Comparison of ENCODE assay signal across 21 cellular contexts in genomic region chr1:183164963-183165362, GRCh38. TPM values are rescaled to one million over a fixed set of nuclear protein-coding genes. Genes with fewer than 3 reads are reported as not detected.
DNase-seq lines count a peak whose midpoint lies in the region; ATAC-seq, FAIRE-seq and TF ChIP-seq lines count a peak whose summit lies in the region.
"Had no signal": no experiment of that assay in that cellular context is flagged by ENCODE, and none has a peak within 500 bp of the region (broad histone marks: within the 10 kb centered on the region; RNA-seq: fewer than 3 reads in every experiment).

No MANE protein-coding gene starts in this region.

- H2AFZ ChIP-seq in keratinocyte (ENCODE audit: control insufficient read depth, low read length), result no peak overlapping the region
- H2AFZ ChIP-seq in HepG2 (ENCODE audit: low read length), result no peak overlapping the region

- TF ChIP-seq CTCF in RWPE2 (IDR thresholded peaks at IDR 0.05; ENCODE audit: poor library complexity, severe bottlenecking), result no peak
- TF ChIP-seq CTCF in keratinocyte (optimal IDR thresholded peaks at IDR 0.05 in 1 of 3, IDR thresholded peaks at IDR 0.05 in 1 of 3, conservative IDR thresholded peaks at IDR 0.05 in 1 of 3; ENCODE audit: extremely low read depth in 1 of 3, insufficient read depth in 2 of 3, low read length in 3 of 3), result no peak
- no peak for TF ChIP-seq CTCF in GM10248 (IDR thresholded peaks at IDR 0.05; ENCODE audit: control extremely low read depth, extremely low read depth, low read depth, missing control alignments)
- no peak for TF ChIP-seq CTCF in HFFc6 (IDR thresholded peaks at IDR 0.05)
- no peak for TF ChIP-seq CTCF in HepG2 (CRISPR knock-in tag; IDR thresholded peaks at IDR 0.05)

- no peak overlapping the region for H3K4me3 ChIP-seq in RWPE2 (ENCODE audit: severe bottlenecking)
- H3K4me3 ChIP-seq in keratinocyte (ENCODE audit: control insufficient read depth in 2 of 3, extremely low read depth in 1 of 3, insufficient read depth in 2 of 3, low read depth in 1 of 3, low read length in 3 of 3), result peak overlapping the region in 2 of 3 experiments; percentile 9 to 16
- H3K4me3 ChIP-seq in HepG2 (replicated peaks in 1 of 3; ENCODE audit: insufficient read depth in 1 of 3, low read depth in 2 of 3, low read length in 3 of 3), result no peak overlapping the region
- H3K4me3 ChIP-seq: esophagus squamous epithelium had no signal

- H3K27ac Mint-ChIP-seq in HFFc6, result no peak overlapping the region
- H3K27ac Mint-ChIP-seq: activated naive CD4-positive, alpha-beta T cell treated with anti-CD3 and anti-CD28 coated beads, Interleukin-2, amount 50 U/mL, for 24 hours; CD14-positive monocyte had no signal

- peak overlapping the region; percentile 79 for H3K9ac ChIP-seq in keratinocyte (ENCODE audit: control insufficient read depth, extremely low read depth, insufficient read depth, low read length)
- H3K9ac ChIP-seq in HepG2 (ENCODE audit: insufficient read depth, low read depth, low read length), result no peak overlapping the region

- TF ChIP-seq EP300 in HepG2 (IDR thresholded peaks at IDR 0.05; ENCODE audit: low read depth in 2 of 2, low read length in 2 of 2) (no peak), HepG2 (CRISPR knock-in tag; IDR thresholded peaks at IDR 0.05; ENCODE audit: borderline replicate concordance) (no peak)

- BruUV-seq in HepG2 (replicated peaks; lab: Mats Ljungman, UMichigan), result no TSS peak

- 72% methylated on average over 4 of the region's 4 CpGs for WGBS in HepG2 (ENCODE audit: low lambda C conversion rate)

- dilution Hi-C loops in keratinocyte (cut with MboI; ENCODE audit: extremely low pct_ligation_motif_present, low sequenced_read_pairs), result no loop called here

- H3K4me1 Mint-ChIP-seq in HFFc6 (ENCODE audit: low read depth), result no peaks in the 10 kb centered on the region
- H3K4me1 Mint-ChIP-seq: activated naive CD4-positive, alpha-beta T cell treated with anti-CD3 and anti-CD28 coated beads, Interleukin-2, amount 50 U/mL, for 24 hours; CD14-positive monocyte had no signal

- H3K4me3 Mint-ChIP-seq in HFFc6, result no peak overlapping the region
- H3K4me3 Mint-ChIP-seq: activated naive CD4-positive, alpha-beta T cell treated with anti-CD3 and anti-CD28 coated beads, Interleukin-2, amount 50 U/mL, for 24 hours; CD14-positive monocyte had no signal

- H3K27me3 ChIP-seq in RWPE2 (ENCODE audit: insufficient read depth, poor library complexity, severe bottlenecking), result no peaks in the 10 kb centered on the region
- H3K27me3 ChIP-seq in keratinocyte (ENCODE audit: control insufficient read depth, extremely low read depth, insufficient read depth, low read length), result no peaks in the 10 kb centered on the region
- H3K27me3 ChIP-seq in HepG2 (ENCODE audit: control insufficient read depth in 1 of 2, insufficient read depth in 2 of 2, low read length in 2 of 2), result no peaks in the 10 kb centered on the region

- CTCF ChIA-PET in GM10248 (lab: Yijun Ruan, JAX) (no interaction called here), HepG2 (lab: Yijun Ruan, JAX; ENCODE audit: low intra/inter-chr PET ratio, low total read pairs) (no interaction called here)

- H3K9me3 ChIP-seq in RWPE2 (ENCODE audit: severe bottlenecking) (no peaks in the 10 kb centered on the region), keratinocyte (ENCODE audit: control insufficient read depth, low read depth, low read length) (peaks cover 2% of the 10 kb centered on the region), HepG2 (ENCODE audit: low read length) (no peaks in the 10 kb centered on the region)
- H3K9me3 ChIP-seq: esophagus squamous epithelium had no signal

- TF ChIP-seq RAD21 in HepG2 (CRISPR knock-in tag; IDR thresholded peaks at IDR 0.05), result no peak

- no peaks in the 10 kb centered on the region for H3K36me3 Mint-ChIP-seq in HFFc6 (ENCODE audit: low read depth)
- H3K36me3 Mint-ChIP-seq: activated naive CD4-positive, alpha-beta T cell treated with anti-CD3 and anti-CD28 coated beads, Interleukin-2, amount 50 U/mL, for 24 hours; CD14-positive monocyte had no signal

- in situ Hi-C loops in HepG2 (cut with HindIII; ENCODE audit: extremely low pct_ligation_motif_present, low pct_unique_long_range_greater_than_20kb), result no loop called here

- no peaks in the 10 kb centered on the region for H3K36me3 ChIP-seq in RWPE2 (ENCODE audit: low read depth)
- H3K36me3 ChIP-seq in keratinocyte (ENCODE audit: control insufficient read depth in 2 of 2, extremely low read depth in 1 of 2, insufficient read depth in 2 of 2, low read length in 2 of 2), result no peaks in the 10 kb centered on the region
- no peaks in the 10 kb centered on the region for H3K36me3 ChIP-seq in HepG2 (replicated peaks in 1 of 2; ENCODE audit: control insufficient read depth in 1 of 2, insufficient read depth in 2 of 2, low read length in 2 of 2)
- H3K36me3 ChIP-seq: esophagus squamous epithelium had no signal

- H3K9me3 Mint-ChIP-seq in HFFc6, result no peaks in the 10 kb centered on the region
- H3K9me3 Mint-ChIP-seq: activated naive CD4-positive, alpha-beta T cell treated with anti-CD3 and anti-CD28 coated beads, Interleukin-2, amount 50 U/mL, for 24 hours had no signal

- H3K27ac ChIP-seq in RWPE2 (ENCODE audit: poor library complexity, severe bottlenecking), result peak overlapping the region; percentile 100
- H3K27ac ChIP-seq in keratinocyte (ENCODE audit: control insufficient read depth, insufficient read depth, low read length), result peak overlapping the region; percentile 99
- no peak overlapping the region for H3K27ac ChIP-seq in HepG2 (ENCODE audit: extremely low read length, insufficient read depth, low read length)

- no peaks in the 10 kb centered on the region for H3K27me3 Mint-ChIP-seq in HFFc6 (ENCODE audit: insufficient read depth)
- H3K27me3 Mint-ChIP-seq: activated naive CD4-positive, alpha-beta T cell treated with anti-CD3 and anti-CD28 coated beads, Interleukin-2, amount 50 U/mL, for 24 hours had no signal

- no peaks in the 10 kb centered on the region for H3K9me1 ChIP-seq in keratinocyte (ENCODE audit: control insufficient read depth, extremely low read depth, insufficient read depth, low read length)

- POLR2A ChIA-PET in GM10248 (lab: Yijun Ruan, JAX), result no interaction called here
- POLR2A ChIA-PET in HepG2 (lab: Yijun Ruan, JAX), result no interaction called here

- H3K4me2 ChIP-seq in keratinocyte (ENCODE audit: control insufficient read depth, extremely low read depth, insufficient read depth, low read depth, low read length) (peak overlapping the region; percentile 83), HepG2 (ENCODE audit: low read depth, low read length) (no peak overlapping the region)

- H4K20me1 ChIP-seq in keratinocyte (ENCODE audit: control insufficient read depth, extremely low read depth, insufficient read depth, low read length), result no peaks in the 10 kb centered on the region
- H4K20me1 ChIP-seq in HepG2 (ENCODE audit: insufficient read depth, low read length), result no peaks in the 10 kb centered on the region

- H3K4me1 ChIP-seq in RWPE2 (ENCODE audit: insufficient read depth, poor library complexity, severe bottlenecking), result peaks cover 62% of the 10 kb centered on the region
- H3K4me1 ChIP-seq in keratinocyte (ENCODE audit: control insufficient read depth, extremely low read depth, insufficient read depth, low read length), result peaks cover 57% of the 10 kb centered on the region
- no peaks in the 10 kb centered on the region for H3K4me1 ChIP-seq in HepG2 (ENCODE audit: insufficient read depth, low read length)

- ATAC-seq in RWPE2 (ENCODE audit: low read depth), result peak; percentile 58
- ATAC-seq in HepG2, result no peak

- TF ChIP-seq POLR2A in HepG2 (IDR thresholded peaks at IDR 0.05; ENCODE audit: insufficient read depth in 1 of 2, low read depth in 2 of 2, low read length in 2 of 2), result no peak

- H3K79me2 ChIP-seq in keratinocyte (ENCODE audit: control insufficient read depth, insufficient read depth, low read length), result no peaks in the 10 kb centered on the region
- no peaks in the 10 kb centered on the region for H3K79me2 ChIP-seq in HepG2 (ENCODE audit: insufficient read depth, low read length)

- intact Hi-C loops in HepG2 (cut with micrococcal nuclease; ENCODE audit: unreplicated experiment), result no loop called here

- FAIRE-seq in keratinocyte (lab: Jason Lieb, UNC) (peak; percentile 75), HepG2 (lab: Jason Lieb, UNC) (no peak)
- FAIRE-seq: TTC549 had no signal

- DNase-seq in Daoy (ENCODE audit: low read depth), result peak; percentile 14
- DNase-seq in RWPE2 (ENCODE audit: low spot score), result peak; percentile 85
- no peak for DNase-seq in keratinocyte (ENCODE audit: low read depth, low spot score)
- peak; percentile 92 for DNase-seq in renal cortical epithelial cell (ENCODE audit: low read depth)
- no peak for DNase-seq in SKM-1 (lab: John Stamatoyannopoulos, UW; ENCODE audit: unreplicated experiment)
- DNase-seq in GM10248 (ENCODE audit: extremely low spot score), result no peak
- no peak for DNase-seq in HFFc6
- no peak for DNase-seq in HepG2 (ENCODE audit: low spot score)
- DNase-seq: activated CD4-positive, alpha-beta T cell treated with anti-CD3 and anti-CD28 coated beads for 4 hours; aorta; effector CD8-positive, alpha-beta T cell; esophagus squamous epithelium; GDM1; Kasumi-1; NCI-H1105 treated with DMSO at 0.1 percent for 48 hours; NCI-H2107; NCI-H510A treated with DMSO at 0.1 percent for 48 hours; stimulated activated CD4-positive, alpha-beta T cell treated with anti-CD3 and anti-CD28 coated beads, Interleukin-12 subunit alpha, Interleukin-12 subunit beta, amount 100 ng/mL, for 4 hours had no signal

RNA-seq across cellular contexts. Expression of gene LAMC2, which starts 21.1 kb away (rescaled TPM):
- 1.4 and 1.6 TPM in 2 replicates for total RNA-seq in Daoy (2014; rRNA removed; shearing (Covaris generic))
- 1,627 to 2,571 TPM (median 2,208 TPM) in 3 replicates for polyA plus RNA-seq in keratinocyte
- polyA plus RNA-seq in keratinocyte (2011; ENCODE audit: low read depth), result 350 TPM
- polyA plus RNA-seq in keratinocyte (2011; cell fraction: cytosol; rRNA removed), result 688 and 783 TPM in 2 replicates
- polyA plus RNA-seq in keratinocyte (2011; cell fraction: nucleus; rRNA removed), result 3,724 and 4,110 TPM in 2 replicates
- polyA plus RNA-seq in keratinocyte (2012; ENCODE audit: low replicate concordance), result 312 and 2,583 TPM in 2 replicates
- polyA minus RNA-seq in keratinocyte, result 2,532 to 3,187 TPM (median 2,714 TPM) in 3 replicates
- polyA minus RNA-seq in keratinocyte (2011; cell fraction: cytosol; rRNA and poly(A)+ RNA removed), result 1,597 TPM
- 4,972 and 7,290 TPM in 2 replicates for polyA minus RNA-seq in keratinocyte (2011; cell fraction: nucleus; rRNA and poly(A)+ RNA removed)
- 128 and 1,305 TPM in 2 replicates for total RNA-seq in renal cortical epithelial cell
- 1 to 10 TPM; 1.5 to 2.3 (median 1.7) TPM for total RNA-seq in HFFc6 (2021; fragmentation: NEBNext Ultra II Directional; extraction: Animal tissue kit (Norgen Biotek cat#: 25700))
- not detected in 2 replicates for total RNA-seq in HepG2 (2016; rRNA removed; fragmentation: Illumina TruSeq; extraction: Trizol)
- total RNA-seq in HepG2 (2016; cell fraction: cytosol; rRNA removed; fragmentation: Illumina TruSeq; extraction: Trizol; ENCODE audit: low read depth), result not detected in 2 replicates
- not detected in 2 replicates for total RNA-seq in HepG2 (2016; cell fraction: insoluble cytoplasmic fraction; rRNA removed; fragmentation: Illumina TruSeq; extraction: Trizol)
- not detected in 2 replicates for total RNA-seq in HepG2 (2016; cell fraction: membrane; rRNA removed; fragmentation: Illumina TruSeq; extraction: Trizol)
- total RNA-seq in HepG2 (2016; cell fraction: nucleus; rRNA removed; fragmentation: Illumina TruSeq; extraction: Trizol), result not detected in 2 replicates
- 0.01 and 0.03 TPM in 2 replicates for polyA plus RNA-seq in HepG2 (2011; rRNA removed)
- polyA plus RNA-seq in HepG2 (2011; cell fraction: cytosol; rRNA removed), result 0.01 TPM in 1 of 2 replicates, not detected in the other
- 0.05 TPM in 1 of 2 replicates, not detected in the other for polyA plus RNA-seq in HepG2 (2011; cell fraction: nucleus; rRNA removed)
- not detected in 2 replicates for polyA plus RNA-seq in HepG2 (2012)
- polyA plus RNA-seq in HepG2 (2016; cell fraction: cytosol; fragmentation: Illumina TruSeq; extraction: Trizol; ENCODE audit: low read depth), result not detected in 2 replicates
- not detected in 2 replicates for polyA plus RNA-seq in HepG2 (2016; cell fraction: insoluble cytoplasmic fraction; fragmentation: Illumina TruSeq; extraction: Trizol; ENCODE audit: low read depth)
- not detected in 2 replicates for polyA plus RNA-seq in HepG2 (2016; cell fraction: membrane; fragmentation: Illumina TruSeq; extraction: Trizol; ENCODE audit: low read depth)
- not detected in 2 replicates for polyA plus RNA-seq in HepG2 (2016; cell fraction: nucleus; fragmentation: Illumina TruSeq; extraction: Trizol; ENCODE audit: insufficient read depth, low read depth)
- 0.04 and 1.2 TPM in 2 replicates for polyA minus RNA-seq in HepG2 (2011; rRNA and poly(A)+ RNA removed; ENCODE audit: low replicate concordance)
- polyA minus RNA-seq in HepG2 (2011; cell fraction: cytosol; rRNA and poly(A)+ RNA removed), result not detected in 2 replicates
- 0.13 TPM in 1 of 2 replicates, not detected in the other for polyA minus RNA-seq in HepG2 (2011; cell fraction: nucleus; rRNA and poly(A)+ RNA removed)
- polyA plus RNA-seq: CD14-positive monocyte had no signal

Comparison
In these comparisons a context has a peak if more than half of its experiments do, and no peak if none do; other contexts are left out.
1. DNase-seq: peak in Daoy (single experiment), RWPE2 (single experiment) and renal cortical epithelial cell (single experiment); none in keratinocyte (single experiment), SKM-1 (single experiment), GM10248 (single experiment), HFFc6 (single experiment) and HepG2 (single experiment).
2. H3K4me3 ChIP-seq: peak in keratinocyte (2 of 3); none in RWPE2 (single experiment) and HepG2 (0 of 3).
3. RNA of gene LAMC2, which starts 21.1 kb away (total RNA-seq): 128 to 1,305 TPM in renal cortical epithelial cell; 1.5 to 2.3 TPM in HFFc6, 1.4 to 1.6 TPM in Daoy and not detected in HepG2; every median in the first group is over 10 times any median in the second.